Comparison of ENCODE assay signal across 8 cellular contexts in genomic region chr4:147866532-147867271, GRCh38.
DNase-seq lines count a peak whose midpoint lies in the region; ATAC-seq and TF ChIP-seq lines count a peak whose summit lies in the region.

No MANE protein-coding gene starts in this region.

- POLR2A ChIA-PET in CD8-positive, alpha-beta T cell (lab: Charles Lee), result interaction anchor here (1.6 to 2.1 kb wide), 3 partner anchors 9 to 183 kb away, joined by 4 to 10 read pairs (median 6); partner anchors contain the start of gene PRMT9

- no peak overlapping the region for H3K27ac Mint-ChIP-seq in CD8-positive, alpha-beta T cell

- DNase-seq in CD8-positive, alpha-beta T cell, result peak; percentile 85 to 97 (median 90)
- peak; percentile 73 for DNase-seq in NCI-H748 (lab: John Stamatoyannopoulos, UW; ENCODE audit: unreplicated experiment)
- DNase-seq in activated CD4-positive, alpha-beta T cell treated with anti-CD3 and anti-CD28 coated beads, Interleukin-2, amount 50 U/mL, for 4 hours, result peak; percentile 92 to 94
- peak; percentile 92 for DNase-seq in effector CD4-positive, alpha-beta T cell
- peak; percentile 92 to 95 for DNase-seq in lung microvascular endothelial cell (ENCODE audit: low read depth in 2 of 2)
- peak; percentile 83 for DNase-seq in stimulated activated CD8-positive, alpha-beta memory T cell treated with anti-CD3 and anti-CD28 coated beads, Interleukin-12 subunit alpha, Interleukin-12 subunit beta, amount 100 ng/mL, for 24 hours (ENCODE audit: extremely low read depth)

- ATAC-seq in CD8-positive, alpha-beta T cell, result peak; percentile 99
- ATAC-seq in GM19438 (IDR thresholded peaks at IDR 0.05; ENCODE audit: low read depth, unreplicated experiment) (peak; percentile 79), HG03558 (IDR thresholded peaks at IDR 0.05; ENCODE audit: extremely low read depth, unreplicated experiment) (peak; percentile 76)

- no peaks in the 10 kb centered on the region for H3K4me1 Mint-ChIP-seq in CD8-positive, alpha-beta T cell (ENCODE audit: low read depth)

- no peaks in the 10 kb centered on the region for H3K27me3 Mint-ChIP-seq in CD8-positive, alpha-beta T cell (ENCODE audit: low read depth)

- no peak overlapping the region for H3K27ac ChIP-seq in CD8-positive, alpha-beta T cell (ENCODE audit: low read depth, low read length)

- CTCF ChIA-PET in CD8-positive, alpha-beta T cell (lab: Charles Lee), result interaction anchor here (0.6 to 5.8 kb wide), 107 partner anchors 8 to 1189 kb away, joined by 3 to 137 read pairs (median 4); partner anchors contain the start of genes ARHGAP10, PRMT9 and TMEM184C

- H3K4me3 Mint-ChIP-seq in CD8-positive, alpha-beta T cell, result no peak overlapping the region

- H3K9me3 Mint-ChIP-seq in CD8-positive, alpha-beta T cell, result no peaks in the 10 kb centered on the region

- no peaks in the 10 kb centered on the region for H3K4me1 ChIP-seq in CD8-positive, alpha-beta T cell (ENCODE audit: insufficient read depth, low read length)

- H3K36me3 ChIP-seq in CD8-positive, alpha-beta T cell (ENCODE audit: insufficient read depth, low read length), result no peaks in the 10 kb centered on the region

- H3K27me3 ChIP-seq in CD8-positive, alpha-beta T cell (ENCODE audit: insufficient read depth, low read length), result no peaks in the 10 kb centered on the region

- intact Hi-C loops in CD8-positive, alpha-beta T cell (cut with DNase I, micrococcal nuclease), result loop anchor here (1.0 to 5.0 kb wide), 12 partner anchors 74 to 1524 kb away; partner anchors contain the start of genes TMEM184C (in 2 of the 2) and ARHGAP10 (in 1 of the 2)

- no peaks in the 10 kb centered on the region for H3K36me3 Mint-ChIP-seq in CD8-positive, alpha-beta T cell

- no peak overlapping the region for H3K4me3 ChIP-seq in CD8-positive, alpha-beta T cell (ENCODE audit: low read depth, low read length)

- no peaks in the 10 kb centered on the region for H3K9me3 ChIP-seq in CD8-positive, alpha-beta T cell (ENCODE audit: low read length)

- peak; percentile 99 for TF ChIP-seq CTCF in CD8-positive, alpha-beta T cell (IDR thresholded peaks at IDR 0.05)
